In genomic region chr11:4083198-4083597, GRCh38 we compare ENCODE assay signal across 24 cellular contexts. TPM values are rescaled to one million over a fixed set of nuclear protein-coding genes. Genes with fewer than 3 reads are reported as not detected.
DNase-seq lines count a peak whose midpoint lies in the region; ATAC-seq and TF ChIP-seq lines count a peak whose summit lies in the region.
"Had no signal": no experiment of that assay in that cellular context is flagged by ENCODE, and none has a peak within 500 bp of the region (broad histone marks: within the 10 kb centered on the region; RNA-seq: fewer than 3 reads in every experiment).

No MANE protein-coding gene starts in this region.

- no peaks in the 10 kb centered on the region for H3K27me3 Mint-ChIP-seq in activated CD4-positive, alpha-beta T cell treated with anti-CD3 and anti-CD28 coated beads for 36 hours
- H3K27me3 Mint-ChIP-seq in activated CD4-positive, alpha-beta T cell treated with anti-CD3 and anti-CD28 coated beads, Interleukin-2, amount 10 ng/mL, durations not matched to agents 7 days and 5 days, result no peaks in the 10 kb centered on the region
- no peaks in the 10 kb centered on the region for H3K27me3 Mint-ChIP-seq in CD8-positive, alpha-beta memory T cell
- H3K27me3 Mint-ChIP-seq in endothelial cell (ENCODE audit: unreplicated experiment), result no peaks in the 10 kb centered on the region

- H3K9me3 Mint-ChIP-seq in activated CD4-positive, alpha-beta T cell treated with anti-CD3 and anti-CD28 coated beads for 36 hours (ENCODE audit: low read depth), result no peaks in the 10 kb centered on the region
- no peaks in the 10 kb centered on the region for H3K9me3 Mint-ChIP-seq in activated CD4-positive, alpha-beta T cell treated with anti-CD3 and anti-CD28 coated beads, Interleukin-2, amount 10 ng/mL, durations not matched to agents 7 days and 5 days
- no peaks in the 10 kb centered on the region for H3K9me3 Mint-ChIP-seq in CD8-positive, alpha-beta memory T cell
- no peaks in the 10 kb centered on the region for H3K9me3 Mint-ChIP-seq in endothelial cell (ENCODE audit: unreplicated experiment)

- H2BK5ac ChIP-seq in neuronal stem cell (ENCODE audit: low read length), result no peak overlapping the region

- no peak overlapping the region for H3K4me3 ChIP-seq in CD8-positive, alpha-beta memory T cell (ENCODE audit: low read length)
- H3K4me3 ChIP-seq in neuronal stem cell (ENCODE audit: low read length in 2 of 2) (no peak overlapping the region), sigmoid colon (no peak overlapping the region)
- H3K4me3 ChIP-seq: K562, MG63, SJSA1 had no signal

- no peak overlapping the region for H3K4me2 ChIP-seq in neuronal stem cell (ENCODE audit: insufficient read depth, low read length, poor library complexity, severe bottlenecking)

- H3K36me3 Mint-ChIP-seq in activated CD4-positive, alpha-beta T cell treated with anti-CD3 and anti-CD28 coated beads for 36 hours (ENCODE audit: low read depth), result peaks cover 28% of the 10 kb centered on the region
- H3K36me3 Mint-ChIP-seq in activated CD4-positive, alpha-beta T cell treated with anti-CD3 and anti-CD28 coated beads, Interleukin-2, amount 10 ng/mL, durations not matched to agents 7 days and 5 days (ENCODE audit: low read depth), result peaks cover 62% of the 10 kb centered on the region
- peaks cover 26 to 76% (median 30%) of the 10 kb centered on the region in 3 donors for H3K36me3 Mint-ChIP-seq in CD8-positive, alpha-beta memory T cell
- peaks cover 21% of the 10 kb centered on the region for H3K36me3 Mint-ChIP-seq in endothelial cell (ENCODE audit: low read depth, unreplicated experiment)

- H3K27ac ChIP-seq in CD8-positive, alpha-beta memory T cell (ENCODE audit: low read depth, low read length), result no peak overlapping the region
- H3K27ac ChIP-seq in neuronal stem cell (replicated peaks; ENCODE audit: low read length) (no peak overlapping the region), sigmoid colon (no peak overlapping the region)
- H3K27ac ChIP-seq: HL-60, SJSA1 had no signal

- peak overlapping the region; percentile 44 for H3K23ac ChIP-seq in neuronal stem cell (ENCODE audit: low read depth, low read length, poor library complexity)

- POLR2A ChIA-PET in activated CD4-positive, alpha-beta T cell treated with anti-CD3 and anti-CD28 coated beads for 36 hours (lab: Charles Lee), result no interaction called here
- POLR2A ChIA-PET in activated CD4-positive, alpha-beta T cell treated with anti-CD3 and anti-CD28 coated beads, Interleukin-2, amount 10 ng/mL, durations not matched to agents 7 days and 5 days (lab: Charles Lee), result no interaction called here
- POLR2A ChIA-PET in CD8-positive, alpha-beta memory T cell (lab: Charles Lee), result no interaction called here

- no peak overlapping the region for H3K4ac ChIP-seq in neuronal stem cell (ENCODE audit: low read length)

- no peak overlapping the region for H2BK15ac ChIP-seq in neuronal stem cell (ENCODE audit: low read length)

- no peak overlapping the region for H4K8ac ChIP-seq in neuronal stem cell (ENCODE audit: low read depth, low read length)

- peaks cover 14% of the 10 kb centered on the region for H3K4me1 Mint-ChIP-seq in activated CD4-positive, alpha-beta T cell treated with anti-CD3 and anti-CD28 coated beads for 36 hours
- H3K4me1 Mint-ChIP-seq in activated CD4-positive, alpha-beta T cell treated with anti-CD3 and anti-CD28 coated beads, Interleukin-2, amount 10 ng/mL, durations not matched to agents 7 days and 5 days, result peaks cover 23% of the 10 kb centered on the region
- H3K4me1 Mint-ChIP-seq in CD8-positive, alpha-beta memory T cell, result peaks cover 15 to 33% (median 22%) of the 10 kb centered on the region in 3 donors
- peaks cover 14% of the 10 kb centered on the region for H3K4me1 Mint-ChIP-seq in endothelial cell (ENCODE audit: unreplicated experiment)

- DNase-seq in activated CD4-positive, alpha-beta T cell treated with anti-CD3 and anti-CD28 coated beads for 36 hours, result no peak
- no peak for DNase-seq in activated CD4-positive, alpha-beta T cell treated with anti-CD3 and anti-CD28 coated beads, Interleukin-2, amount 10 ng/mL, durations not matched to agents 7 days and 5 days
- DNase-seq in CD8-positive, alpha-beta memory T cell, result no peak
- DNase-seq in neuronal stem cell (ENCODE audit: low spot score) (no peak), endothelial cell (ENCODE audit: low spot score) (no peak), sigmoid colon (no peak)
- DNase-seq: 8988T, C1 segment of cervical spinal cord, DMS79 treated with DMSO at 0.1 percent for 48 hours, GOT3, HCEC 1CT, MG63, NCI-H1048, NCI-H1417 treated with DMSO at 0.1 percent for 48 hours, NCI-H187, NCI-H446, NCI-H526 had no signal

- CTCF ChIA-PET in activated CD4-positive, alpha-beta T cell treated with anti-CD3 and anti-CD28 coated beads for 36 hours (lab: Charles Lee), result interaction anchor here (4.1 kb wide), 1 partner anchor 11 kb away, joined by 28 read pairs; no protein-coding TSS in a partner anchor
- CTCF ChIA-PET in activated CD4-positive, alpha-beta T cell treated with anti-CD3 and anti-CD28 coated beads, Interleukin-2, amount 10 ng/mL, durations not matched to agents 7 days and 5 days (lab: Charles Lee), result interaction anchor here (3.1 to 4.8 kb wide), 2 partner anchors 11 kb away, joined by 19 to 22 read pairs; no protein-coding TSS in a partner anchor
- CTCF ChIA-PET in CD8-positive, alpha-beta memory T cell (lab: Charles Lee), result interaction anchor here (0.8 to 3.4 kb wide), 2 partner anchors 11 to 234 kb away, joined by 3 to 20 read pairs; no protein-coding TSS in a partner anchor

- peak overlapping the region; percentile 62 for H3K27ac Mint-ChIP-seq in activated CD4-positive, alpha-beta T cell treated with anti-CD3 and anti-CD28 coated beads for 36 hours
- H3K27ac Mint-ChIP-seq in activated CD4-positive, alpha-beta T cell treated with anti-CD3 and anti-CD28 coated beads, Interleukin-2, amount 10 ng/mL, durations not matched to agents 7 days and 5 days, result no peak overlapping the region
- H3K27ac Mint-ChIP-seq in CD8-positive, alpha-beta memory T cell, result peak overlapping the region in 5 of 8 donors; percentile 27 to 77 (median 43)
- no peak overlapping the region for H3K27ac Mint-ChIP-seq in endothelial cell (ENCODE audit: unreplicated experiment)

- no peak overlapping the region for H4K91ac ChIP-seq in neuronal stem cell (ENCODE audit: low read depth, low read length, poor library complexity)

- H3K9me3 ChIP-seq in CD8-positive, alpha-beta memory T cell (ENCODE audit: low read length), result no peaks in the 10 kb centered on the region
- H3K9me3 ChIP-seq in neuronal stem cell (replicated peaks in 1 of 2; ENCODE audit: control insufficient read depth in 2 of 2, insufficient read depth in 1 of 2, low read depth in 1 of 2, low read length in 2 of 2) (no peaks in the 10 kb centered on the region), sigmoid colon (no peaks in the 10 kb centered on the region)
- H3K9me3 ChIP-seq: MG63, SJSA1 had no signal

- H3K14ac ChIP-seq in neuronal stem cell (ENCODE audit: low read length), result no peak overlapping the region

- H3K79me1 ChIP-seq in neuronal stem cell (ENCODE audit: low read depth, low read length), result no peaks in the 10 kb centered on the region

- WGBS in neuronal stem cell (ENCODE audit: extremely low coverage in 2 of 2, insufficient read length in 2 of 2, insufficient replicate concordance in 1 of 2), 2 donors, result no CpG with 5 or more reads among the region's 9 CpGs
- WGBS in sigmoid colon, 2 donors, result 84 to 85% methylated on average over 9 of the region's 9 CpGs

- H3K27me3 ChIP-seq in CD8-positive, alpha-beta memory T cell (ENCODE audit: insufficient read depth, low read length, poor library complexity, severe bottlenecking), result no peaks in the 10 kb centered on the region
- H3K27me3 ChIP-seq in neuronal stem cell (ENCODE audit: control insufficient read depth in 3 of 3, insufficient read depth in 3 of 3, low read depth in 1 of 3, low read length in 3 of 3) (no peaks in the 10 kb centered on the region), sigmoid colon (no peaks in the 10 kb centered on the region)
- H3K27me3 ChIP-seq: MG63, SJSA1 had no signal

- no peaks in the 10 kb centered on the region for H3K4me1 ChIP-seq in CD8-positive, alpha-beta memory T cell (ENCODE audit: insufficient read depth, low read length)
- H3K4me1 ChIP-seq in neuronal stem cell (ENCODE audit: control insufficient read depth in 2 of 2, insufficient read depth in 1 of 2, low read depth in 1 of 2, low read length in 2 of 2) (peaks cover 0 to 7% of the 10 kb centered on the region in 2 donors), sigmoid colon (no peaks in the 10 kb centered on the region)

- TF ChIP-seq POLR2A in sigmoid colon (IDR thresholded peaks at IDR 0.05), result no peak

- no peak overlapping the region for H2AFZ ChIP-seq in neuronal stem cell (ENCODE audit: low read length)

- peaks cover 24% of the 10 kb centered on the region for H3K36me3 ChIP-seq in CD8-positive, alpha-beta memory T cell (ENCODE audit: insufficient read depth, low read length)
- peaks cover 4 to 18% of the 10 kb centered on the region in 2 donors for H3K36me3 ChIP-seq in neuronal stem cell (replicated peaks in 1 of 2; ENCODE audit: control insufficient read depth in 2 of 2, insufficient read depth in 2 of 2, low read length in 2 of 2)
- peaks cover 6 to 67% (median 26%) of the 10 kb centered on the region in 4 donors for H3K36me3 ChIP-seq in sigmoid colon
- H3K36me3 ChIP-seq: MG63 had no signal

- no peak overlapping the region for H2AK5ac ChIP-seq in neuronal stem cell (ENCODE audit: low read depth, low read length)

- no peak overlapping the region for H3K4me3 Mint-ChIP-seq in activated CD4-positive, alpha-beta T cell treated with anti-CD3 and anti-CD28 coated beads for 36 hours
- H3K4me3 Mint-ChIP-seq in activated CD4-positive, alpha-beta T cell treated with anti-CD3 and anti-CD28 coated beads, Interleukin-2, amount 10 ng/mL, durations not matched to agents 7 days and 5 days, result no peak overlapping the region
- H3K4me3 Mint-ChIP-seq in CD8-positive, alpha-beta memory T cell, result no peak overlapping the region
- no peak overlapping the region for H3K4me3 Mint-ChIP-seq in endothelial cell (ENCODE audit: unreplicated experiment)

- peak overlapping the region; percentile 82 for H2BK120ac ChIP-seq in neuronal stem cell (ENCODE audit: low read depth, low read length)

- no peak for TF ChIP-seq CTCF in endothelial cell (IDR thresholded peaks at IDR 0.05; ENCODE audit: unreplicated experiment)
- TF ChIP-seq CTCF in sigmoid colon (IDR thresholded peaks at IDR 0.05), result no peak

- intact Hi-C loops in activated CD4-positive, alpha-beta T cell treated with anti-CD3 and anti-CD28 coated beads for 36 hours (cut with DNase I, micrococcal nuclease), result no loop called here
- intact Hi-C loops in sigmoid colon (cut with DNase I), result no loop called here

- H3K18ac ChIP-seq in neuronal stem cell (ENCODE audit: low read length), result peak overlapping the region; percentile 44

- no peak for TF ChIP-seq EP300 in sigmoid colon (IDR thresholded peaks at IDR 0.05)

- no peak for ATAC-seq in activated CD4-positive, alpha-beta T cell treated with anti-CD3 and anti-CD28 coated beads for 36 hours
- ATAC-seq in esophagus mucosa, result peak; percentile 28
- no peak for ATAC-seq in GM18498 (IDR thresholded peaks at IDR 0.05; ENCODE audit: unreplicated experiment)
- ATAC-seq: HepG2, K562, Right ventricle myocardium inferior had no signal

- peak overlapping the region; percentile 65 for H2BK12ac ChIP-seq in neuronal stem cell (ENCODE audit: low read length)

- H3K9ac ChIP-seq in neuronal stem cell (ENCODE audit: low read depth, low read length, poor library complexity), result no peak overlapping the region

RNA-seq across cellular contexts. Expression of gene RRM1, which starts 11.4 kb away (rescaled TPM):
- total RNA-seq in activated CD4-positive, alpha-beta T cell treated with anti-CD3 and anti-CD28 coated beads for 36 hours, result 100 to 1,000 TPM; 220 to 259 TPM
- total RNA-seq in activated CD4-positive, alpha-beta T cell treated with anti-CD3 and anti-CD28 coated beads, Interleukin-2, amount 10 ng/mL, durations not matched to agents 7 days and 5 days, result 100 to 1,000 TPM; 177 to 236 TPM
- total RNA-seq in CD8-positive, alpha-beta memory T cell, result 100 to 1,000 TPM; 198 to 211 TPM
- polyA plus RNA-seq in CD8-positive, alpha-beta memory T cell, result 34.1 TPM
- 84.4 TPM for total RNA-seq in esophagus mucosa
- polyA plus RNA-seq in neuronal stem cell (2013, experiment 1 of 2), result 107 TPM
- 105 TPM for polyA plus RNA-seq in neuronal stem cell (2013, experiment 2 of 2)
- 48.0 TPM for total RNA-seq in endothelial cell (ENCODE audit: unreplicated experiment)
- 10 to 100 TPM; 23.7 to 39.6 (median 28.7) TPM for total RNA-seq in sigmoid colon
- 10 to 100 TPM in 2 of 3 donors, 1 to 10 TPM in 1; 9.0 to 35.8 (median 16.6) TPM for polyA plus RNA-seq in sigmoid colon

Comparison
In these comparisons a context has a peak if more than half of its experiments do, and no peak if none do; other contexts are left out.
1. H3K27ac Mint-ChIP-seq: peak in activated CD4-positive, alpha-beta T cell treated with anti-CD3 and anti-CD28 coated beads for 36 hours (single experiment) and CD8-positive, alpha-beta memory T cell (5 of 8); none in activated CD4-positive, alpha-beta T cell treated with anti-CD3 and anti-CD28 coated beads, Interleukin-2, amount 10 ng/mL, durations not matched to agents 7 days and 5 days (single experiment) and endothelial cell (single experiment).